Comparison of ENCODE assay signal across 30 cellular contexts in the genomic region with DNA sequence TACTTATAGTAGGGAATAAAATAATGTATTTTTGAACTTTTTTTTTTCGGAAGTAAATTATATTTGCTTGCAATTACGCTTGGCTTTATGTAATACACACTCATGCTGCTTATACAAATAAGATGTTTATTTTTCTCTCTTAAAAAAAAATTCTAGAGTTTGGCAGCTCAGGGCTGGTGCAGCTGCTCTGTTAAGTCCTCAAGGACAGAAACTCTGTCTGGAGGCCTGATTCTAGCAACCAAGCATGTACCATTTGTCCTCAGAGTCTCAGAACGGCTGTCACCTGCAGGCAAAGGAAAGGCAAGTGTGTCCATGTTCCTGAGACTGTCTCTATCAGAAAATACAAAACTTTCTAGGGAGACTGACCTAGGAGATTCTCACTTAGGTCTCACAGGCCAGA. TPM values are rescaled to one million over a fixed set of nuclear protein-coding genes. Genes with fewer than 3 reads are reported as not detected.
"Had no signal": no experiment of that assay in that cellular context is flagged by ENCODE, and none has a peak within 500 bp of the region (broad histone marks: within the 10 kb centered on the region; RNA-seq: fewer than 3 reads in every experiment).

No MANE protein-coding gene starts in this region.

- ATAC-seq: activated CD4-positive, alpha-beta T cell treated with anti-CD3 and anti-CD28 coated beads for 36 hours; activated T-helper 17 cell treated with anti-CD3 and anti-CD28 coated beads, Interleukin-2, amount 50 U/mL, for 72 hours; Panc1; Right ventricle myocardium inferior; T-cell had no signal

- H3K36me3 ChIP-seq: breast epithelium, colonic mucosa, MG63, WERI-Rb-1 had no signal

- H3K4me3 ChIP-seq: breast epithelium, colonic mucosa, MG63, SK-N-MC had no signal

- DNase-seq: activated CD4-positive, alpha-beta memory T cell treated with anti-CD3 and anti-CD28 coated beads, Interleukin-2, amount 10 ng/mL, durations not matched to agents 7 days and 5 days; activated CD4-positive, alpha-beta T cell treated with anti-CD3 and anti-CD28 coated beads for 36 hours; activated CD4-positive, alpha-beta T cell treated with anti-CD3 and anti-CD28 coated beads, Interleukin-2, amount 50 U/mL, for 1 hour; activated gamma-delta T cell; activated naive CD4-positive, alpha-beta T cell treated with anti-CD3 and anti-CD28 coated beads for 36 hours; activated T-cell treated with anti-CD3 and anti-CD28 coated beads for 4 hours; activated T-cell treated with anti-CD3 and anti-CD28 coated beads, Interleukin-2, amount 50 U/mL, for 48 hours; caudate nucleus; colonic mucosa; MG63; MV-4-11; NCI-H1105 treated with DMSO at 0.1 percent for 48 hours; NCI-H1694 treated with DMSO at 0.1 percent for 48 hours; NCI-H345; NCI-H510A treated with DMSO at 0.1 percent for 48 hours; NCI-H748 treated with DMSO at 0.1 percent for 48 hours; NK-92 treated with Interleukin-12 subunit alpha and Interleukin-12 subunit beta, amount 100 ng/mL, for 24 hours; OCI-M1; RPMI8226; T-cell; T-helper 2 cell; WERI-Rb-1 had no signal

- H3K27me3 ChIP-seq: breast epithelium, colonic mucosa had no signal

- H3K4me1 ChIP-seq: breast epithelium, colonic mucosa had no signal

- H3K27ac ChIP-seq: breast epithelium, colonic mucosa, KMS-11, SK-N-MC, WERI-Rb-1 had no signal

- H3K9me3 ChIP-seq: breast epithelium, colonic mucosa, MG63 had no signal

RNA-seq across cellular contexts. Expression of a gene that starts 23.2 kb away (rescaled TPM):
- total RNA-seq: activated CD4-positive, alpha-beta memory T cell treated with anti-CD3 and anti-CD28 coated beads, Interleukin-2, amount 10 ng/mL, durations not matched to agents 7 days and 5 days; activated CD4-positive, alpha-beta T cell treated with anti-CD3 and anti-CD28 coated beads for 36 hours; activated CD8-positive, alpha-beta memory T cell treated with anti-CD3 and anti-CD28 coated beads for 36 hours; activated naive CD4-positive, alpha-beta T cell treated with anti-CD3 and anti-CD28 coated beads for 36 hours; activated T-helper 17 cell treated with anti-CD3 and anti-CD28 coated beads, Interleukin-2, amount 50 U/mL, for 72 hours; breast epithelium; cerebellum; colonic mucosa; Right ventricle myocardium inferior; T-cell had no signal

RNA-seq across cellular contexts. Expression of a gene that starts 26.1 kb away (rescaled TPM):
- total RNA-seq: activated CD4-positive, alpha-beta memory T cell treated with anti-CD3 and anti-CD28 coated beads, Interleukin-2, amount 10 ng/mL, durations not matched to agents 7 days and 5 days; activated CD4-positive, alpha-beta T cell treated with anti-CD3 and anti-CD28 coated beads for 36 hours; activated CD8-positive, alpha-beta memory T cell treated with anti-CD3 and anti-CD28 coated beads for 36 hours; activated naive CD4-positive, alpha-beta T cell treated with anti-CD3 and anti-CD28 coated beads for 36 hours; activated T-helper 17 cell treated with anti-CD3 and anti-CD28 coated beads, Interleukin-2, amount 50 U/mL, for 72 hours; cerebellum; Right ventricle myocardium inferior; T-cell had no signal
